3 cellular contexts compared by ENCODE assay signal in the genomic region with DNA sequence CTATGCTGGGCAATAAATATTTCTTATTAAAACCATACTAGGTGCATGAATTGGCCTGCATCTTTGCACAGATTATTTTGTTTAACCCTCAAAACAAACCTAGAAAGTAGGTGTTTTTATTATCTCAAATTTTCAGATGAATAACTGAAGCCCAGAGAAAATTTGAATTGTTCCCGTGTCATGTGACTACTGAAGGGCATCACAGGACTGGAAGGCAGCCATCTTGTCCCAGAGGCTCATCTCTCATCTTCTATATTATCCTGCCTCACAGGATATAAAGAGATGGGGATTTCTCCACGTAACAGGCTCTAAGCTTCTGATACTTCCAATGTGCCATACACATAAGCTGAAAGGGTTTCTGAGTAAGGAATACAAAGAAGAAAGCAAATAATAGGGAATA.
A peak's percentile ranks its signal among the peaks of the same experiment; 100 is the strongest.
TF ChIP-seq lines count a peak whose summit lies in the region.

No MANE protein-coding gene starts in this region.

TF ChIP-seq in HCT116, 20 proteins besides CTCF, POLR2A, EP300 and RAD21:
- TF ChIP-seq REST (IDR thresholded peaks at IDR 0.05; ENCODE audit: low read depth): no peak
- no peak for TF ChIP-seq ELF1 (IDR thresholded peaks at IDR 0.05; ENCODE audit: borderline replicate concordance, low read depth)
- TF ChIP-seq YY1 (IDR thresholded peaks at IDR 0.05; ENCODE audit: extremely low read depth, insufficient replicate concordance, low read depth, low read length): peak; percentile 50
- no peak for TF ChIP-seq CEBPB (IDR thresholded peaks at IDR 0.05; ENCODE audit: low read depth)
- no peak for TF ChIP-seq EGR1 (IDR thresholded peaks at IDR 0.05; ENCODE audit: low read depth)
- TF ChIP-seq JUND (IDR thresholded peaks at IDR 0.05): no peak
- TF ChIP-seq SIN3A (IDR thresholded peaks at IDR 0.05; ENCODE audit: low read depth): no peak
- TF ChIP-seq, protein P1, sequence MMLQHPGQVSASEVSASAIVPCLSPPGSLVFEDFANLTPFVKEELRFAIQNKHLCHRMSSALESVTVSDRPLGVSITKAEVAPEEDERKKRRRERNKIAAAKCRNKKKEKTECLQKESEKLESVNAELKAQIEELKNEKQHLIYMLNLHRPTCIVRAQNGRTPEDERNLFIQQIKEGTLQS (IDR thresholded peaks at IDR 0.05): no peak
- TF ChIP-seq ZFX (IDR thresholded peaks at IDR 0.05): no peak

TF ChIP-seq in IMR-90, 13 proteins besides CTCF, POLR2A, EP300 and RAD21:
- TF ChIP-seq RCOR1 (IDR thresholded peaks at IDR 0.05; ENCODE audit: insufficient replicate concordance, low read length): no peak
- no peak for TF ChIP-seq CHD1 (IDR thresholded peaks at IDR 0.05; ENCODE audit: low read depth, low read length)
- TF ChIP-seq BHLHE40 (IDR thresholded peaks at IDR 0.05; ENCODE audit: low read depth, low read length): no peak
- no peak for TF ChIP-seq MXI1 (IDR thresholded peaks at IDR 0.05; ENCODE audit: borderline replicate concordance, low read depth, low read length)
- TF ChIP-seq CEBPB (IDR thresholded peaks at IDR 0.05; ENCODE audit: low read depth, low read length): no peak
- TF ChIP-seq, protein P2, sequence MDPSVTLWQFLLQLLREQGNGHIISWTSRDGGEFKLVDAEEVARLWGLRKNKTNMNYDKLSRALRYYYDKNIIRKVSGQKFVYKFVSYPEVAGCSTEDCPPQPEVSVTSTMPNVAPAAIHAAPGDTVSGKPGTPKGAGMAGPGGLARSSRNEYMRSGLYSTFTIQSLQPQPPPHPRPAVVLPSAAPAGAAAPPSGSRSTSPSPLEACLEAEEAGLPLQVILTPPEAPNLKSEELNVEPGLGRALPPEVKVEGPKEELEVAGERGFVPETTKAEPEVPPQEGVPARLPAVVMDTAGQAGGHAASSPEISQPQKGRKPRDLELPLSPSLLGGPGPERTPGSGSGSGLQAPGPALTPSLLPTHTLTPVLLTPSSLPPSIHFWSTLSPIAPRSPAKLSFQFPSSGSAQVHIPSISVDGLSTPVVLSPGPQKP (IDR thresholded peaks at IDR 0.05; ENCODE audit: borderline replicate concordance, low read depth, low read length): no peak
- TF ChIP-seq MAFK (IDR thresholded peaks at IDR 0.05; ENCODE audit: low read depth, low read length): no peak
- no peak for TF ChIP-seq NFE2L2 (IDR thresholded peaks at IDR 0.05; ENCODE audit: low read depth, low read length)
- no peak for TF ChIP-seq USF2 (IDR thresholded peaks at IDR 0.05; ENCODE audit: low read depth, low read length)
- TF ChIP-seq FOS (IDR thresholded peaks at IDR 0.05; ENCODE audit: low read depth, low read length): no peak
- TF ChIP-seq SMC3 (IDR thresholded peaks at IDR 0.05; ENCODE audit: low read depth, low read length): no peak
- no peak for TF ChIP-seq RFX5 (IDR thresholded peaks at IDR 0.05; ENCODE audit: low read depth, low read length)
- TF ChIP-seq MAZ (IDR thresholded peaks at IDR 0.05; ENCODE audit: borderline replicate concordance, low read depth, low read length): no peak

TF ChIP-seq in K562, 482 proteins besides CTCF, POLR2A, EP300 and RAD21:
- no peak for TF ChIP-seq CBX2 (IDR thresholded peaks at IDR 0.05; ENCODE audit: insufficient read depth, low read length, poor library complexity, severe bottlenecking)
- TF ChIP-seq, protein P3, sequence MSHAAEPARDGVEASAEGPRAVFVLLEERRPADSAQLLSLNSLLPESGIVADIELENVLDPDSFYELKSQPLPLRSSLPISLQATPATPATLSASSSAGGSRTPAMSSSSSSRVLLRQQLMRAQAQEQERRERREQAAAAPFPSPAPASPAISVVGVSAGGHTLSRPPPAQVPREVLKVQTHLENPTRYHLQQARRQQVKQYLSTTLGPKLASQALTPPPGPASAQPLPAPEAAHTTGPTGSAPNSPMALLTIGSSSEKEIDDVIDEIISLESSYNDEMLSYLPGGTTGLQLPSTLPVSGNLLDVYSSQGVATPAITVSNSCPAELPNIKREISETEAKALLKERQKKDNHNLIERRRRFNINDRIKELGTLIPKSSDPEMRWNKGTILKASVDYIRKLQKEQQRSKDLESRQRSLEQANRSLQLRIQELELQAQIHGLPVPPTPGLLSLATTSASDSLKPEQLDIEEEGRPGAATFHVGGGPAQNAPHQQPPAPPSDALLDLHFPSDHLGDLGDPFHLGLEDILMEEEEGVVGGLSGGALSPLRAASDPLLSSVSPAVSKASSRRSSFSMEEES (CRISPR knock-in tag; IDR thresholded peaks at IDR 0.05): peak; percentile 59
